In the genomic region with DNA sequence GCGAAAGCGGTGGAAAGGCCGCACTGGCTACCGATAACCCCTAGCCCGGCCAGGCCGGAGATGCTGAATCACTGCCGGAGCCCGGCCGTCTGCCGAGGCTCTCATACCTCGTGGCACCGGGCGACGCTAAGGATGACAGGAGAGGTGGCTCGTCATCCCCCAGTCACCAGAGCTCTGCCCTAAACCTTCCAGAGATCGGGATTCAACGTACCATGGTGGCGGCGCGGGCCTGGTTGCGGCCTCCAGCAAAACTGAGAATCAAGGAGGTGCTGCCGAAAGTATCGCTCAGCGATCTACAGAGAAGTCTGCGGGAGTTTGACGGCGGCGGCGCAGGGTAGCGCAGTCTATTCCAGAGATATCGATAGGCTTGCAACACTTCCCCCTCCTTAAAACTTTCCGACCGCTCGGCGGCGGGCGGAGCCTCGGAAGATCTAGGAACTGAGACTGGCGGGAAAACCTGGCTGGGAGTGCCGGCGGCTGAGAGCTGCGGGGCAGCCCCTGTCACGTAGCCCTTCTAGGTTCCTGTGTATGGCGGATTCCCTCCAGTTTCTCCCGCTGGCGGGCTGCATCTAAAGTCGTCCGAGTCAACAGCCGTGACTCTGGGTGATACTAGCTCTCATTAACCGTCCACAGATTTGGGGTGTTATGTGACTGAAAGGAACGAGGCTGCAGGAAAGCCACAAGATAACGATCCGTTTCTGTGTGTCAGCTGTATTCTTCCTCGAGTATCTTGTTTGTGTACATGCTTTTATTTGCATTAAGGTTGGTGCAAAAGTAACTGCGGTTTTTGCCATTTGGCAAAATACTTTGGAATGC, we compare ENCODE assay signal across 8 cellular contexts. TPM values are rescaled to one million over a fixed set of nuclear protein-coding genes. Genes with fewer than 3 reads are reported as not detected.
A peak's percentile ranks its signal among the peaks of the same experiment; 100 is the strongest.
DNase-seq lines count a peak whose midpoint lies in the region; ATAC-seq, FAIRE-seq and TF ChIP-seq lines count a peak whose summit lies in the region.

PSMA1 (minus strand) TSS at position 301 of the 816 bp plus-strand sequence; CDS start at position 214, 87 bp downstream.

- ATAC-seq in GM18907 (IDR thresholded peaks at IDR 0.05; ENCODE audit: unreplicated experiment) (peak; percentile 97), HG03159 (IDR thresholded peaks at IDR 0.05; ENCODE audit: unreplicated experiment) (peak; percentile 94)

- POLR2A ChIA-PET in AG04450 (lab: Yijun Ruan, JAX), result interaction anchor here (0.6 to 0.9 kb wide), 3 partner anchors 20 to 1084 kb away, joined by 3 to 5 read pairs (median 3); no protein-coding TSS in a partner anchor

- no peaks in the 10 kb centered on the region for H3K9me3 Mint-ChIP-seq in immature natural killer cell

- H3K27me3 Mint-ChIP-seq in immature natural killer cell (ENCODE audit: low read depth in 3 of 3), result peaks cover 0 to 7% (median 3%) of the 10 kb centered on the region in 3 donors

- H3K36me3 ChIP-seq in bronchial epithelial cell (ENCODE audit: control insufficient read depth, insufficient read depth, low read length), result peaks cover 2% of the 10 kb centered on the region

- H3K9me3 ChIP-seq in AG04450 (ENCODE audit: control insufficient read depth, insufficient read depth, low read length), result no peaks in the 10 kb centered on the region; the same call in 1 of the 2 replicates

- peak within 1 kb of the TSS; percentile 93 to 98 (median 96) for H3K27ac Mint-ChIP-seq in immature natural killer cell

- TF ChIP-seq CTCF in AG04450 (IDR thresholded peaks at IDR 0.05; ENCODE audit: low read depth, low read length) (no peak), WI38 (IDR thresholded peaks at IDR 0.05; ENCODE audit: low read depth, low read length) (no peak), bronchial epithelial cell (IDR thresholded peaks at IDR 0.05; ENCODE audit: insufficient read depth, low read length, severe bottlenecking) (peak; percentile 21)

- H3K27ac ChIP-seq in AG04450 (ENCODE audit: low read depth, low read length), result peak within 1 kb of the TSS; percentile 92

- FAIRE-seq in bronchial epithelial cell (lab: Jason Lieb, UNC), result no peak

- H3K4me3 ChIP-seq in AG04450 (ENCODE audit: low read depth, low read length), result peak within 1 kb of the TSS; percentile 73
- peak within 1 kb of the TSS; percentile 99 for H3K4me3 ChIP-seq in WI38 (ENCODE audit: low read depth, low read length)
- peak within 1 kb of the TSS; percentile 71 for H3K4me3 ChIP-seq in bronchial epithelial cell (ENCODE audit: low read depth, low read length)

- peaks cover 31 to 39% of the 10 kb centered on the region in 2 donors for H3K4me1 Mint-ChIP-seq in immature natural killer cell

- CTCF ChIA-PET in AG04450 (lab: Charles Lee), result interaction anchor here (1.0 to 1.2 kb wide), 4 partner anchors 21 to 388 kb away, joined by 3 to 5 read pairs (median 4); no protein-coding TSS in a partner anchor

- peak within 1 kb of the TSS; percentile 94 to 99 (median 96) for H3K4me3 Mint-ChIP-seq in immature natural killer cell

- H3K27me3 ChIP-seq in AG04450 (ENCODE audit: control insufficient read depth, insufficient read depth, low read length) (no peaks in the 10 kb centered on the region), bronchial epithelial cell (ENCODE audit: control insufficient read depth, insufficient read depth, low read length) (no peaks in the 10 kb centered on the region)

- peaks cover 0 to 15% (median 0%) of the 10 kb centered on the region in 3 donors for H3K36me3 Mint-ChIP-seq in immature natural killer cell

- DNase-seq in AG04450 (ENCODE audit: low read depth, low spot score) (peak; percentile 76), NCI-H2227 treated with DMSO at 0.1 percent for 48 hours (lab: John Stamatoyannopoulos, UW) (peak; percentile 98), bronchial epithelial cell (ENCODE audit: low read depth) (peak; percentile 87), immature natural killer cell (peak; percentile 89), smooth muscle cell of the brain vasculature (ENCODE audit: low read depth, low spot score) (peak; percentile 83)

RNA-seq across cellular contexts. Expression of gene PSMA1, which starts in this region (rescaled TPM):
- 222 and 285 TPM in 2 replicates for polyA plus RNA-seq in AG04450 (2011; rRNA removed)
- 69.1 and 95.9 TPM in 2 replicates for polyA minus RNA-seq in AG04450 (2011; rRNA and poly(A)+ RNA removed)
- total RNA-seq in bronchial epithelial cell, result 123 and 132 TPM in 2 replicates
- 100 to 1,000 TPM; 181 to 440 (median 187) TPM for polyA plus RNA-seq in immature natural killer cell

Comparison
In these comparisons a context has a peak if more than half of its experiments do, and no peak if none do; other contexts are left out.
1. Peak in every context shown above with its lines: DNase-seq, ATAC-seq, H3K4me3 ChIP-seq and H3K27ac ChIP-seq.